Comparison of ENCODE assay signal across 8 cellular contexts in the genomic region with DNA sequence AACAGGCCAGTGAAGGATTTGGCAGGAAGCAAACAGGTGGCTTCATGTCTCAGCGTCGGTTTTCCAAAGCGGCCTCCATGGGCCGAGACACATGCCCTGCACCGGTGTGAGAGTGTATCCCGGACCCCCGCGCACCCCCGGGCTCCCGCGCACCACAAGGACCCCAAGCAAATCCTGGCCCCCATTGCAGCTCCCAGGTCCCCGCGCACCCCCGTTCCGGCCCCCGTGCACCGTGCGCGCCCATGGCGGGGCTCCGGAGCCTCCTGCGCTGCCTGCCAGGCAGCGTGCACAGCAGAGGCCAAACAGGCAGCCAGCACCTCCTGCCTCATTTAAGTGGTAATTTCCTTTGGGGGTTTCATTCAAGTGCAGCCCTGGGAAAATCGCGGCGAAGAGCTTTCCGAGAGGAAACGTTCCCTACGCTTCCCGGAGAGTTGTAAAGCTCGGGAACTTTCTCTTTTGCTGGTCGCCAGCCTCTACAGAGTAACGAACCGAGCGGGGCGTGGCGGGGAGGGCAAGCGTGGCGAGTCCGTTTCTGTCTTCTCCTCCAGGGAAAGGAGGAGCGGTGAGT.
A peak's percentile ranks its signal among the peaks of the same experiment; 100 is the strongest.
DNase-seq lines count a peak whose midpoint lies in the region; ATAC-seq and TF ChIP-seq lines count a peak whose summit lies in the region.

No MANE protein-coding gene starts in this region.

- 6 to 16% (median 11%) methylated on average over 18 to 41 of the region's 41 CpGs for WGBS in adrenal gland, 4 donors
- 5 to 10% (median 8%) methylated on average over 37 to 41 of the region's 41 CpGs for WGBS in psoas muscle, 3 donors

- no peaks in the 10 kb centered on the region for H3K27me3 ChIP-seq in adrenal gland
- no peaks in the 10 kb centered on the region for H3K27me3 ChIP-seq in psoas muscle (ENCODE audit: insufficient read depth in 3 of 3, low read length in 2 of 3)

- H3K9me3 ChIP-seq in adrenal gland (replicated peaks in 1 of 3) (no peaks in the 10 kb centered on the region), psoas muscle (no peaks in the 10 kb centered on the region)

- no peak for TF ChIP-seq CTCF in adrenal gland (IDR thresholded peaks at IDR 0.05)
- no peak for TF ChIP-seq CTCF in psoas muscle (IDR thresholded peaks at IDR 0.05)

- H3K4me3 ChIP-seq in adrenal gland (peak overlapping the region in 3 of 4 donors; percentile 40 to 81 (median 56)), psoas muscle (peak overlapping the region; percentile 67)

- H3K27ac ChIP-seq in adrenal gland (no peak overlapping the region), psoas muscle (no peak overlapping the region)

- H3K36me3 ChIP-seq in adrenal gland (replicated peaks in 1 of 2), result no peaks in the 10 kb centered on the region
- no peaks in the 10 kb centered on the region for H3K36me3 ChIP-seq in psoas muscle (ENCODE audit: insufficient read depth in 1 of 2, low read depth in 1 of 2)

- ATAC-seq in psoas muscle (peak in 3 of 4 donors; percentile 22 to 73 (median 32)), HG03280 (IDR thresholded peaks at IDR 0.05; ENCODE audit: unreplicated experiment) (no peak), GM21528 (IDR thresholded peaks at IDR 0.05; ENCODE audit: low FRiP score, unreplicated experiment) (no peak)

- DNase-seq in EH (ENCODE audit: low read depth) (peak; percentile 34), adrenal gland (peak in 6 of 7 donors; percentile 31 to 64 (median 48)), iPS DF 19.7 (ENCODE audit: low read depth, low spot score) (peak; percentile 56), psoas muscle (peak; percentile 26 to 55), NCI-H1092 (lab: John Stamatoyannopoulos, UW) (no peak), NCI-H2081 (lab: John Stamatoyannopoulos, UW) (no peak)

- H3K4me1 ChIP-seq in adrenal gland (replicated peaks in 1 of 2) (no peaks in the 10 kb centered on the region), psoas muscle (no peaks in the 10 kb centered on the region)

- intact Hi-C loops in adrenal gland (cut with DNase I), result no loop called here
- intact Hi-C loops in psoas muscle (cut with DNase I), result no loop called here

- TF ChIP-seq POLR2A in adrenal gland (IDR thresholded peaks at IDR 0.05), result no peak

Comparison
In these comparisons a context has a peak if more than half of its experiments do, and no peak if none do; other contexts are left out.
1. DNase-seq: peak in EH (single experiment), adrenal gland (6 of 7), iPS DF 19.7 (single experiment) and psoas muscle (2 of 2); none in NCI-H1092 (single experiment) and NCI-H2081 (0 of 2).
2. ATAC-seq: peak in psoas muscle (3 of 4); none in HG03280 (single experiment) and GM21528 (single experiment).